ENCODE assay signal across 15 cellular contexts in the genomic region with DNA sequence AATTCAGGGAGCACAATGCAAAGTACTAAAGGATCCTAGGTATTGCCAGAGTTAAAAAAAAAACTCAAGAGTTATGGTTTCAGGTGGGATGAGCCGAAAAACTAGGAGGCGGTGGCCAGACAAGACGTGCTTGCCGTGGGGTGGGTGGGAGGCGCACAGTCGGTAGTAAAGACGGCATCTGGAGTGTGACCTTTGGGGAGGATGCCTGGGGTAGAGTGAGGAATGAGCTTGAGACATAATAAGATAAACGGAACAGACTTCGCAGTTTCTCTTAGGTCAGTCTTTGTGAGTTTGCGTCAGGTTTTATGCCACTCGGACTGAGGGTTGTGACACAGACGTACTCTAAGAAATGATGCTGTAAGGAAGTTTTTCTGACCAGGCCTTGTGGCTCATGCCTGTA.
"Had no signal": no experiment of that assay in that cellular context is flagged by ENCODE, and none has a peak within 500 bp of the region (broad histone marks: within the 10 kb centered on the region; RNA-seq: fewer than 3 reads in every experiment).

No MANE protein-coding gene starts in this region.

- H3K36me3 ChIP-seq: ovary had no signal

- H3K27ac Mint-ChIP-seq: activated naive CD4-positive, alpha-beta T cell treated with anti-CD3 and anti-CD28 coated beads, Interleukin-2, amount 50 U/mL, for 72 hours; immature natural killer cell; mesothelial cell of epicardium; stimulated activated naive B cell treated with anti-CD40 and anti-IgM and Interleukin-4, amounts not matched to agents 10 μg/mL and 1 μg/mL and 100 μg/mL, for 72 hours had no signal

- H3K9me3 Mint-ChIP-seq: activated naive CD4-positive, alpha-beta T cell treated with anti-CD3 and anti-CD28 coated beads, Interleukin-2, amount 50 U/mL, for 72 hours; central memory CD8-positive, alpha-beta T cell; immature natural killer cell; stimulated activated naive B cell treated with anti-CD40 and anti-IgM and Interleukin-4, amounts not matched to agents 10 μg/mL and 1 μg/mL and 100 μg/mL, for 72 hours had no signal

- H3K9me3 ChIP-seq: lower lobe of right lung, ovary had no signal

- H3K4me3 ChIP-seq: lower lobe of right lung, ovary had no signal

- H3K27ac ChIP-seq: lower lobe of right lung, ovary had no signal

- H3K27me3 ChIP-seq: ovary had no signal

- H3K27me3 Mint-ChIP-seq: central memory CD8-positive, alpha-beta T cell; stimulated activated naive B cell treated with anti-CD40 and anti-IgM and Interleukin-4, amounts not matched to agents 10 μg/mL and 1 μg/mL and 100 μg/mL, for 72 hours had no signal

- DNase-seq: activated CD4-positive, alpha-beta T cell treated with anti-CD3 and anti-CD28 coated beads, Interleukin-2, amount 50 U/mL, for 4 hours; activated effector memory CD4-positive, alpha-beta T cell treated with anti-CD3 and anti-CD28 coated beads, Interleukin-2, amount 50 U/mL, for 16 hours; effector CD8-positive, alpha-beta T cell; foreskin melanocyte; immature natural killer cell; lower lobe of right lung; nephron progenitor cell; ovary; stimulated activated CD4-positive, alpha-beta T cell treated with anti-CD3 and anti-CD28 coated beads, Interleukin-1b, Interleukin-23, amount 100 ng/mL, for 48 hours; stimulated activated naive B cell treated with anti-CD40 and anti-IgM and Interleukin-4, amounts not matched to agents 10 μg/mL and 1 μg/mL and 100 μg/mL, for 72 hours; SW 1271 had no signal

- H3K4me3 Mint-ChIP-seq: central memory CD8-positive, alpha-beta T cell; immature natural killer cell; mesothelial cell of epicardium; nephron progenitor cell; stimulated activated naive B cell treated with anti-CD40 and anti-IgM and Interleukin-4, amounts not matched to agents 10 μg/mL and 1 μg/mL and 100 μg/mL, for 72 hours had no signal

- ATAC-seq: activated CD4-positive, CD25-positive, alpha-beta regulatory T cell treated with anti-CD3 and anti-CD28 coated beads, Interleukin-2, amount 50 U/mL, for 24 hours; lower lobe of right lung; stimulated activated naive B cell treated with anti-CD40 and anti-IgM and Interleukin-4, amounts not matched to agents 10 μg/mL and 1 μg/mL and 100 μg/mL, for 72 hours had no signal

- H3K36me3 Mint-ChIP-seq: activated naive CD4-positive, alpha-beta T cell treated with anti-CD3 and anti-CD28 coated beads, Interleukin-2, amount 50 U/mL, for 72 hours; immature natural killer cell had no signal

- H3K4me1 Mint-ChIP-seq: central memory CD8-positive, alpha-beta T cell; immature natural killer cell; mesothelial cell of epicardium had no signal
